Comparison of ENCODE assay signal across 26 cellular contexts in the genomic region with DNA sequence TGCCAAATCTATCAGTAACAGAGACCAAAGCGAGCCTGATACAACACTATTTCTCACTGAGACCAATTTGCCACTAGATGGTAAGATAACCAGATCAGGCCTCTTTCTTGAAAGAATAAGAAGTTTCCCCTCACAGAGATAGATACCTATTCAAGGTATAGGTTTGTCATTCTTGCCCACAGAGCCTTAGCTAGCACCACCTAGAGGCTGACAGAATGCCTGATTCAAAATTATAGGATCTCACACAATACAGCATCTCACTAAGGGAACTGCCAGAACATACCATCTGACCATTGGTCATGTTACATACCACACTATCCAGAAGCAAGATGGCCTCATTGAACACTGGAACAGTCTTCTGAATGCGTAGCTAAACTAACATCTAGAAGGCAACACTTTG.
"Had no signal": no experiment of that assay in that cellular context is flagged by ENCODE, and none has a peak within 500 bp of the region (broad histone marks: within the 10 kb centered on the region; RNA-seq: fewer than 3 reads in every experiment).

No MANE protein-coding gene starts in this region.

- H3K27me3 ChIP-seq: esophagus squamous epithelium, gastrocnemius medialis, sigmoid colon, transverse colon, uterus had no signal

- H3K27ac ChIP-seq: coronary artery, esophagus squamous epithelium, gastrocnemius medialis, sigmoid colon, transverse colon, uterus had no signal

- H3K4me3 ChIP-seq: coronary artery, esophagus squamous epithelium, gastrocnemius medialis, sigmoid colon, transverse colon, uterus had no signal

- ATAC-seq: gastrocnemius medialis; left ventricle myocardium superior; natural killer cell; stimulated activated naive B cell treated with anti-CD40 and anti-IgM and Interleukin-4, amounts not matched to agents 10 μg/mL and 1 μg/mL and 100 μg/mL, for 72 hours had no signal

- DNase-seq: activated B cell treated with CpG ODN at 0.5 μM for 24 hours; activated CD4-positive, alpha-beta T cell treated with anti-CD3 and anti-CD28 coated beads for 4 hours; activated CD4-positive, alpha-beta T cell treated with anti-CD3 and anti-CD28 coated beads, Interleukin-2, amount 50 U/mL, for 48 hours; activated CD8-positive, alpha-beta memory T cell treated with anti-CD3 and anti-CD28 coated beads, Interleukin-2, amount 50 U/mL, for 48 hours; activated effector memory CD4-positive, alpha-beta T cell treated with Interleukin-2 at 50 U/mL for 16 hours; activated naive CD4-positive, alpha-beta T cell treated with anti-CD3 and anti-CD28 coated beads for 36 hours; activated naive CD8-positive, alpha-beta T cell treated with anti-CD3 and anti-CD28 coated beads, Interleukin-2, amount 10 ng/mL, durations not matched to agents 7 days and 5 days; activated T-cell treated with anti-CD3 and anti-CD28 coated beads, Interleukin-2, amount 50 U/mL, for 48 hours; amygdala; cerebellar nuclear complex; endodermal cell; esophagus squamous epithelium; gastrocnemius medialis; hypothalamus; left ventricle myocardium superior; mammary epithelial cell; midbrain; natural killer cell; retina; sigmoid colon; stimulated activated CD4-positive, alpha-beta T cell treated with anti-CD3 and anti-CD28 coated beads, Interleukin-2, amount 100 ng/mL, for 48 hours; stimulated activated CD8-positive, alpha-beta memory T cell treated with anti-CD3 and anti-CD28 coated beads, Interleukin-4, amount 100 ng/mL, for 48 hours; stimulated activated naive B cell treated with anti-CD40 and anti-IgM and Interleukin-4, amounts not matched to agents 10 μg/mL and 1 μg/mL and 100 μg/mL, for 72 hours; transverse colon; uterus had no signal

- H3K4me3 Mint-ChIP-seq: activated B cell treated with CpG ODN at 0.5 μM for 24 hours; activated naive CD4-positive, alpha-beta T cell treated with anti-CD3 and anti-CD28 coated beads for 36 hours; activated naive CD8-positive, alpha-beta T cell treated with anti-CD3 and anti-CD28 coated beads, Interleukin-2, amount 10 ng/mL, durations not matched to agents 7 days and 5 days; endodermal cell; natural killer cell; stimulated activated naive B cell treated with anti-CD40 and anti-IgM and Interleukin-4, amounts not matched to agents 10 μg/mL and 1 μg/mL and 100 μg/mL, for 72 hours had no signal

- H3K4me1 ChIP-seq: esophagus squamous epithelium, gastrocnemius medialis, sigmoid colon, transverse colon, uterus had no signal

- H3K27me3 Mint-ChIP-seq: activated B cell treated with CpG ODN at 0.5 μM for 24 hours; activated naive CD8-positive, alpha-beta T cell treated with anti-CD3 and anti-CD28 coated beads, Interleukin-2, amount 10 ng/mL, durations not matched to agents 7 days and 5 days; stimulated activated naive B cell treated with anti-CD40 and anti-IgM and Interleukin-4, amounts not matched to agents 10 μg/mL and 1 μg/mL and 100 μg/mL, for 72 hours had no signal

- H3K4me1 Mint-ChIP-seq: activated B cell treated with CpG ODN at 0.5 μM for 24 hours; activated naive CD8-positive, alpha-beta T cell treated with anti-CD3 and anti-CD28 coated beads, Interleukin-2, amount 10 ng/mL, durations not matched to agents 7 days and 5 days; endodermal cell; natural killer cell; stimulated activated naive B cell treated with anti-CD40 and anti-IgM and Interleukin-4, amounts not matched to agents 10 μg/mL and 1 μg/mL and 100 μg/mL, for 72 hours had no signal

- H3K36me3 Mint-ChIP-seq: stimulated activated naive B cell treated with anti-CD40 and anti-IgM and Interleukin-4, amounts not matched to agents 10 μg/mL and 1 μg/mL and 100 μg/mL, for 72 hours had no signal

- H3K27ac Mint-ChIP-seq: activated B cell treated with CpG ODN at 0.5 μM for 24 hours; activated naive CD4-positive, alpha-beta T cell treated with anti-CD3 and anti-CD28 coated beads for 36 hours; activated naive CD8-positive, alpha-beta T cell treated with anti-CD3 and anti-CD28 coated beads, Interleukin-2, amount 10 ng/mL, durations not matched to agents 7 days and 5 days; endodermal cell; natural killer cell; stimulated activated naive B cell treated with anti-CD40 and anti-IgM and Interleukin-4, amounts not matched to agents 10 μg/mL and 1 μg/mL and 100 μg/mL, for 72 hours had no signal

- H3K9me3 ChIP-seq: esophagus squamous epithelium, gastrocnemius medialis, uterus had no signal

- H3K36me3 ChIP-seq: esophagus squamous epithelium, gastrocnemius medialis, sigmoid colon, transverse colon, uterus had no signal
